ENCODE assay signal across 28 cellular contexts in genomic region chr4:88730811-88731210, GRCh38.
"Had no signal": no experiment of that assay in that cellular context is flagged by ENCODE, and none has a peak within 500 bp of the region (broad histone marks: within the 10 kb centered on the region; RNA-seq: fewer than 3 reads in every experiment).

No MANE protein-coding gene starts in this region.

- H3K4me1 ChIP-seq: left lung had no signal

- H3K36me3 ChIP-seq: ovary had no signal

- H3K4me1 Mint-ChIP-seq: endodermal cell; naive B cell; stimulated activated effector memory CD8-positive, alpha-beta T cell treated with anti-CD3 and anti-CD28 coated beads, Interleukin-12 subunit alpha, Interleukin-12 subunit beta, amount 100 ng/mL, for 72 hours had no signal

- ATAC-seq: esophagus mucosa; gastrocnemius medialis; heart left ventricle; left cardiac atrium; left lung; mucosa of descending colon; psoas muscle; right cardiac atrium; stimulated activated effector memory CD8-positive, alpha-beta T cell treated with anti-CD3 and anti-CD28 coated beads, Interleukin-12 subunit alpha, Interleukin-12 subunit beta, amount 100 ng/mL, for 72 hours; stimulated activated naive CD8-positive, alpha-beta T cell treated with anti-CD3 and anti-CD28 coated beads, Interleukin-15, Interleukin-2, amounts not matched to agents 100 U/mL and 50 U/mL, for 24 hours had no signal

- H3K4me3 ChIP-seq: dorsolateral prefrontal cortex, gastrocnemius medialis, heart left ventricle, left lung, mucosa of descending colon, ovary, psoas muscle, sigmoid colon, thoracic aorta, tibial nerve, upper lobe of left lung had no signal

- H3K4me3 Mint-ChIP-seq: endodermal cell; mesothelial cell of epicardium; stimulated activated effector memory CD8-positive, alpha-beta T cell treated with anti-CD3 and anti-CD28 coated beads, Interleukin-12 subunit alpha, Interleukin-12 subunit beta, amount 100 ng/mL, for 72 hours had no signal

- H3K9me3 ChIP-seq: gastrocnemius medialis, heart left ventricle, left lung, mucosa of descending colon, ovary, psoas muscle, sigmoid colon, thoracic aorta, tibial nerve, upper lobe of left lung had no signal

- H3K27ac Mint-ChIP-seq: endodermal cell; mesothelial cell of epicardium; stimulated activated effector memory CD8-positive, alpha-beta T cell treated with anti-CD3 and anti-CD28 coated beads, Interleukin-12 subunit alpha, Interleukin-12 subunit beta, amount 100 ng/mL, for 72 hours had no signal

- H3K27me3 Mint-ChIP-seq: naive B cell had no signal

- H3K27ac ChIP-seq: epithelial cell of prostate, heart left ventricle, left lung, ovary, sigmoid colon, thoracic aorta, tibial nerve, upper lobe of left lung had no signal

- DNase-seq: dorsolateral prefrontal cortex; effector CD4-positive, alpha-beta T cell; endodermal cell; foreskin fibroblast; gastrocnemius medialis; heart left ventricle; hippocampal formation; left cardiac atrium; left lung; mesenchymal stem cell; mucosa of descending colon; naive B cell; occipital lobe; ovary; posterior cingulate gyrus; psoas muscle; right cardiac atrium; sigmoid colon; stimulated activated CD4-positive, alpha-beta T cell treated with anti-CD3 and anti-CD28 coated beads, Interleukin-2, amount 100 ng/mL, for 24 hours; stimulated activated CD4-positive, alpha-beta T cell treated with anti-CD3 and anti-CD28 coated beads, Interleukin-4, amount 100 ng/mL, for 24 hours; stimulated activated naive CD8-positive, alpha-beta T cell treated with anti-CD3 and anti-CD28 coated beads, Interleukin-15, Interleukin-2, amounts not matched to agents 100 U/mL and 50 U/mL, for 24 hours; upper lobe of left lung had no signal

- H3K27me3 ChIP-seq: dorsolateral prefrontal cortex, gastrocnemius medialis, heart left ventricle, left lung, ovary, sigmoid colon, tibial nerve, upper lobe of left lung had no signal

- H3K9me3 Mint-ChIP-seq: endodermal cell; mesothelial cell of epicardium; naive B cell; stimulated activated effector memory CD8-positive, alpha-beta T cell treated with anti-CD3 and anti-CD28 coated beads, Interleukin-12 subunit alpha, Interleukin-12 subunit beta, amount 100 ng/mL, for 72 hours had no signal
